In genomic region chr4:145821771-145822170, GRCh38 we compare ENCODE assay signal across 32 cellular contexts.
"Had no signal": no experiment of that assay in that cellular context is flagged by ENCODE, and none has a peak within 500 bp of the region (broad histone marks: within the 10 kb centered on the region; RNA-seq: fewer than 3 reads in every experiment).

No MANE protein-coding gene starts in this region.

- H2AFZ ChIP-seq: hepatocyte, neural progenitor cell, parathyroid adenoma had no signal

- H3K4me3 Mint-ChIP-seq: activated CD4-positive, alpha-beta memory T cell treated with anti-CD3 and anti-CD28 coated beads for 36 hours; activated CD4-positive, alpha-beta T cell treated with anti-CD3 and anti-CD28 coated beads, Interleukin-2, amount 10 ng/mL, durations not matched to agents 24 days and 14 days; central memory CD8-positive, alpha-beta T cell; naive thymus-derived CD4-positive, alpha-beta T cell; neural progenitor cell had no signal

- H3K9me3 Mint-ChIP-seq: activated CD4-positive, alpha-beta memory T cell treated with anti-CD3 and anti-CD28 coated beads for 36 hours; activated naive CD4-positive, alpha-beta T cell treated with anti-CD3 and anti-CD28 coated beads, Interleukin-2, amount 50 U/mL, for 72 hours; central memory CD8-positive, alpha-beta T cell; neural progenitor cell had no signal

- H3K4me1 ChIP-seq: breast epithelium, esophagus squamous epithelium, parathyroid adenoma had no signal

- H3K36me3 ChIP-seq: esophagus squamous epithelium, neural progenitor cell, suprapubic skin had no signal

- H3K4me3 ChIP-seq: breast epithelium, esophagus squamous epithelium, hepatocyte, neural progenitor cell, psoas muscle, suprapubic skin, tibial artery had no signal

- H3K27ac Mint-ChIP-seq: activated CD4-positive, alpha-beta memory T cell treated with anti-CD3 and anti-CD28 coated beads for 36 hours; activated naive CD4-positive, alpha-beta T cell treated with anti-CD3 and anti-CD28 coated beads, Interleukin-2, amount 50 U/mL, for 72 hours; naive thymus-derived CD4-positive, alpha-beta T cell; neural progenitor cell had no signal

- DNase-seq: activated CD4-positive, alpha-beta memory T cell treated with anti-CD3 and anti-CD28 coated beads for 36 hours; activated CD4-positive, alpha-beta T cell treated with anti-CD3 and anti-CD28 coated beads, Interleukin-2, amount 10 ng/mL, durations not matched to agents 24 days and 14 days; activated CD4-positive, CD25-positive, alpha-beta regulatory T cell treated with anti-CD3 and anti-CD28 coated beads, Interleukin-2, amount 50 U/mL, for 72 hours; activated CD8-positive, alpha-beta memory T cell treated with anti-CD3 and anti-CD28 coated beads, Interleukin-2, amount 50 U/mL, for 48 hours; activated naive CD4-positive, alpha-beta T cell; activated T-cell treated with anti-CD3 and anti-CD28 coated beads, Interleukin-2, amount 50 U/mL, for 48 hours; dermis blood vessel endothelial cell; effector CD4-positive, alpha-beta T cell; esophagus squamous epithelium; foreskin melanocyte; islet precursor cell; left cardiac atrium; midbrain; naive thymus-derived CD4-positive, alpha-beta T cell; occipital lobe; psoas muscle; stimulated activated CD4-positive, alpha-beta T cell treated with anti-CD3 and anti-CD28 coated beads, Interleukin-15, amount 100 ng/mL, for 24 hours; stimulated activated CD4-positive, alpha-beta T cell treated with anti-CD3 and anti-CD28 coated beads, Interleukin-2, amount 100 ng/mL, for 24 hours; stimulated activated naive CD4-positive, alpha-beta T cell; T-helper 1 cell; T-helper 9 cell; tibial artery; WERI-Rb-1 had no signal

- H3K4me2 ChIP-seq: hepatocyte, neural progenitor cell had no signal

- FAIRE-seq: TTC549 had no signal

- H3K9me3 ChIP-seq: breast epithelium, esophagus squamous epithelium, psoas muscle, suprapubic skin, tibial artery had no signal

- H3K79me2 ChIP-seq: hepatocyte, parathyroid adenoma had no signal

- ATAC-seq: activated naive CD4-positive, alpha-beta T cell treated with anti-CD3 and anti-CD28 coated beads, Interleukin-2, amount 50 U/mL, for 72 hours; left cardiac atrium; naive thymus-derived CD4-positive, alpha-beta T cell; psoas muscle had no signal

- H3K27me3 ChIP-seq: breast epithelium, esophagus squamous epithelium, hepatocyte, neural progenitor cell, suprapubic skin, tibial artery had no signal

- H3K9ac ChIP-seq: neural progenitor cell, parathyroid adenoma had no signal

- H3K27me3 Mint-ChIP-seq: activated CD4-positive, alpha-beta memory T cell treated with anti-CD3 and anti-CD28 coated beads for 36 hours; activated CD4-positive, alpha-beta T cell treated with anti-CD3 and anti-CD28 coated beads, Interleukin-2, amount 10 ng/mL, durations not matched to agents 24 days and 14 days; central memory CD8-positive, alpha-beta T cell; naive thymus-derived CD4-positive, alpha-beta T cell had no signal

- H3K27ac ChIP-seq: breast epithelium, epithelial cell of prostate, esophagus squamous epithelium, hepatocyte, neural progenitor cell, parathyroid adenoma, suprapubic skin, tibial artery, WERI-Rb-1 had no signal
